Comparison of ENCODE assay signal across 18 cellular contexts in the genomic region with DNA sequence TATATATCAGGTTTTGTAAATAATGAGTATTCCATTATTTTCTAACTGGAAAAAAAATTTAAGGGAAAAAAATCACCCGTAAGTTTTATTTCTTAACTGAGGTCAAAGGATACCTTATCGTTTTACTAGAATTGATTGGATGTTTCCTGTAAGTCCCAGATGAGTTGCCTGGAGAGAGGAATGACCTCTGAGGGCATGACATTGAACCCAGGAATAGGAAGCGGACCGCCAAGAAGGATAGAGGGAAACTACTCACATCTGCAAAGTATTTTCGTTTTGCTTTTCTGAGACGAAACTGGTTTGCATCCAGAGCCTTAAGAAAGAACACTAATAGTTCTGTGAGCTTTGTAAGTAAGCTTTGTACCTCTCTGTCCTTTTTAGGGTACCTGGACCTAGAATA.
"Had no signal": no experiment of that assay in that cellular context is flagged by ENCODE, and none has a peak within 500 bp of the region (broad histone marks: within the 10 kb centered on the region; RNA-seq: fewer than 3 reads in every experiment).

No MANE protein-coding gene starts in this region.

- H3K9me3 Mint-ChIP-seq: activated CD4-positive, alpha-beta T cell treated with anti-CD3 and anti-CD28 coated beads, Interleukin-2, amount 10 ng/mL, durations not matched to agents 24 days and 14 days; neural crest cell; stimulated activated naive B cell treated with anti-CD40 and anti-IgM and Interleukin-4, amounts not matched to agents 10 μg/mL and 1 μg/mL and 100 μg/mL, for 72 hours had no signal

- ATAC-seq: activated CD8-positive, alpha-beta T cell treated with anti-CD3 and anti-CD28 coated beads, Interleukin-2, amount 10 ng/mL, durations not matched to agents 7 days and 5 days; right cardiac atrium; stimulated activated naive B cell treated with anti-CD40 and anti-IgM and Interleukin-4, amounts not matched to agents 10 μg/mL and 1 μg/mL and 100 μg/mL, for 72 hours had no signal

- H3K27me3 ChIP-seq: esophagus squamous epithelium, thyroid gland had no signal

- DNase-seq: activated CD4-positive, alpha-beta T cell treated with anti-CD3 and anti-CD28 coated beads, Interleukin-2, amount 10 ng/mL, durations not matched to agents 24 days and 14 days; activated CD4-positive, CD25-positive, alpha-beta regulatory T cell; activated CD8-positive, alpha-beta T cell treated with anti-CD3 and anti-CD28 coated beads, Interleukin-2, amount 10 ng/mL, durations not matched to agents 7 days and 5 days; activated effector memory CD4-positive, alpha-beta T cell treated with anti-CD3 and anti-CD28 coated beads, Interleukin-2, amount 50 U/mL, for 16 hours; activated naive CD4-positive, alpha-beta T cell treated with anti-CD3 and anti-CD28 coated beads, Interleukin-2, amount 50 U/mL, for 16 hours; activated T-cell treated with anti-CD3 and anti-CD28 coated beads, Interleukin-2, amount 50 U/mL, for 24 hours; dermis blood vessel endothelial cell; effector memory CD4-positive, alpha-beta T cell; esophagus squamous epithelium; midbrain; psoas muscle; right cardiac atrium; small intestine; stimulated activated CD4-positive, alpha-beta T cell treated with anti-CD3 and anti-CD28 coated beads, Interleukin-4, amount 100 ng/mL, for 1 hour; stimulated activated naive B cell treated with anti-CD40 and anti-IgM and Interleukin-4, amounts not matched to agents 10 μg/mL and 1 μg/mL and 100 μg/mL, for 72 hours; T-helper 9 cell; thyroid gland had no signal

- H3K27ac ChIP-seq: esophagus squamous epithelium, psoas muscle, thyroid gland had no signal

- FAIRE-seq: small intestine had no signal

- H3K9me3 ChIP-seq: esophagus squamous epithelium, psoas muscle, thyroid gland had no signal

- H3K4me3 Mint-ChIP-seq: activated CD8-positive, alpha-beta T cell treated with anti-CD3 and anti-CD28 coated beads, Interleukin-2, amount 10 ng/mL, durations not matched to agents 7 days and 5 days; activated T-cell treated with anti-CD3 and anti-CD28 coated beads, Interleukin-2, amount 50 U/mL, for 24 hours; neural crest cell; stimulated activated naive B cell treated with anti-CD40 and anti-IgM and Interleukin-4, amounts not matched to agents 10 μg/mL and 1 μg/mL and 100 μg/mL, for 72 hours had no signal

- H3K27ac Mint-ChIP-seq: activated CD8-positive, alpha-beta T cell treated with anti-CD3 and anti-CD28 coated beads, Interleukin-2, amount 10 ng/mL, durations not matched to agents 7 days and 5 days had no signal

- H3K27me3 Mint-ChIP-seq: activated CD4-positive, alpha-beta T cell treated with anti-CD3 and anti-CD28 coated beads, Interleukin-2, amount 10 ng/mL, durations not matched to agents 24 days and 14 days; activated T-cell treated with anti-CD3 and anti-CD28 coated beads, Interleukin-2, amount 50 U/mL, for 24 hours; stimulated activated naive B cell treated with anti-CD40 and anti-IgM and Interleukin-4, amounts not matched to agents 10 μg/mL and 1 μg/mL and 100 μg/mL, for 72 hours had no signal

- H3K4me3 ChIP-seq: esophagus squamous epithelium, psoas muscle, thyroid gland had no signal

- H3K36me3 ChIP-seq: thyroid gland had no signal
